Comparison of ENCODE assay signal across 8 cellular contexts in the genomic region with DNA sequence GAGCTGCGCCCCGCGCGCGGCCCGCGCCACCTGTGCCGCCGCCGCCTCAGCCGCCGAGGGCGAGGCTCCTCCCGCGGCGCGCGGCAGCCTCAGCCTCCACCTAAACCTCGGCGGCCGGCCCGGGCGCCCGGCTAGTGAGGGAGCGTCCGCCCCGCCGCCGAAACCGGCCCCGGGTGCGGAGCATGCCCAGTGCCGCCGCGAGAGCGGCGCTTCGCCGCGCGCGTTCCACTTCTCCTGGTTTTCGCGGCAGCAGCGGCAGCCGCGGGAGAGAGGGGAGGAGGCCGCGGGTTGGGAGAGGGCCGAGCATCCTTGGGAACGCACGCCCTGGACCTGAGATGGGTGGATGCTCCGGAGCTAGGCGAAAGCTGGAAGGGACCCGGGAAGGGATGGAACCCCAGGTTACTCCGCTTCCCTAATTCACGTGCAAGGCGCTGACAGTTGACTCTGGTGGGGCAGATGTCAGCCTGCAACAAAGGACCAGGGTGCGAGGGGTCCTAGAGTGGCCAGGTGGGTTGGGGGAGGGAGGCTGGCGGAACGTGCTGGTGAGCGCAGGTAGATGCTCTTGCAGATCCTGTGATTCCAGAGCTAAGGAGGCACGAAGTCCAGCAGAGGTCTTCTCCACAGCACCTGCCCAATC. TPM values are rescaled to one million over a fixed set of nuclear protein-coding genes. Genes with fewer than 3 reads are reported as not detected.
DNase-seq lines count a peak whose midpoint lies in the region; ATAC-seq and TF ChIP-seq lines count a peak whose summit lies in the region.

A gene with protein sequence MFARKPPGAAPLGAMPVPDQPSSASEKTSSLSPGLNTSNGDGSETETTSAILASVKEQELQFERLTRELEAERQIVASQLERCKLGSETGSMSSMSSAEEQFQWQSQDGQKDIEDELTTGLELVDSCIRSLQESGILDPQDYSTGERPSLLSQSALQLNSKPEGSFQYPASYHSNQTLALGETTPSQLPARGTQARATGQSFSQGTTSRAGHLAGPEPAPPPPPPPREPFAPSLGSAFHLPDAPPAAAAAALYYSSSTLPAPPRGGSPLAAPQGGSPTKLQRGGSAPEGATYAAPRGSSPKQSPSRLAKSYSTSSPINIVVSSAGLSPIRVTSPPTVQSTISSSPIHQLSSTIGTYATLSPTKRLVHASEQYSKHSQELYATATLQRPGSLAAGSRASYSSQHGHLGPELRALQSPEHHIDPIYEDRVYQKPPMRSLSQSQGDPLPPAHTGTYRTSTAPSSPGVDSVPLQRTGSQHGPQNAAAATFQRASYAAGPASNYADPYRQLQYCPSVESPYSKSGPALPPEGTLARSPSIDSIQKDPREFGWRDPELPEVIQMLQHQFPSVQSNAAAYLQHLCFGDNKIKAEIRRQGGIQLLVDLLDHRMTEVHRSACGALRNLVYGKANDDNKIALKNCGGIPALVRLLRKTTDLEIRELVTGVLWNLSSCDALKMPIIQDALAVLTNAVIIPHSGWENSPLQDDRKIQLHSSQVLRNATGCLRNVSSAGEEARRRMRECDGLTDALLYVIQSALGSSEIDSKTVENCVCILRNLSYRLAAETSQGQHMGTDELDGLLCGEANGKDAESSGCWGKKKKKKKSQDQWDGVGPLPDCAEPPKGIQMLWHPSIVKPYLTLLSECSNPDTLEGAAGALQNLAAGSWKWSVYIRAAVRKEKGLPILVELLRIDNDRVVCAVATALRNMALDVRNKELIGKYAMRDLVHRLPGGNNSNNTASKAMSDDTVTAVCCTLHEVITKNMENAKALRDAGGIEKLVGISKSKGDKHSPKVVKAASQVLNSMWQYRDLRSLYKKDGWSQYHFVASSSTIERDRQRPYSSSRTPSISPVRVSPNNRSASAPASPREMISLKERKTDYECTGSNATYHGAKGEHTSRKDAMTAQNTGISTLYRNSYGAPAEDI (N-terminal part only) (minus strand): TSS at position 177 of the 637 bp plus-strand sequence. CDS start 593 bp downstream, outside the sequence.

- no peaks in the 10 kb centered on the region for H3K36me3 ChIP-seq in RWPE2 (ENCODE audit: low read depth)

- H3K27me3 Mint-ChIP-seq in progenitor cell of endocrine pancreas, result peaks cover 19% of the 10 kb centered on the region

- H3K27ac ChIP-seq in RWPE2 (ENCODE audit: poor library complexity, severe bottlenecking), result no peak within 1 kb of the TSS

- H3K4me3 Mint-ChIP-seq in progenitor cell of endocrine pancreas (ENCODE audit: low read depth), result peak within 1 kb of the TSS; percentile 84

- ATAC-seq in HG02970 (IDR thresholded peaks at IDR 0.05; ENCODE audit: low FRiP score, unreplicated experiment), result peak; percentile 24
- peak; percentile 68 for ATAC-seq in RWPE2 (ENCODE audit: low read depth)
- ATAC-seq in GM18909 (IDR thresholded peaks at IDR 0.05; ENCODE audit: poor library complexity, unreplicated experiment), result no peak
- ATAC-seq in GM21619 (IDR thresholded peaks at IDR 0.05; ENCODE audit: unreplicated experiment), result no peak

- H3K9me3 Mint-ChIP-seq in progenitor cell of endocrine pancreas (ENCODE audit: low read depth), result no peaks in the 10 kb centered on the region

- no peak for TF ChIP-seq CTCF in RWPE2 (IDR thresholded peaks at IDR 0.05; ENCODE audit: poor library complexity, severe bottlenecking)
- TF ChIP-seq CTCF in progenitor cell of endocrine pancreas (IDR thresholded peaks at IDR 0.05; ENCODE audit: unreplicated experiment), result no peak

- H3K4me1 ChIP-seq in RWPE2 (ENCODE audit: insufficient read depth, poor library complexity, severe bottlenecking), result no peaks in the 10 kb centered on the region

- no peaks in the 10 kb centered on the region for H3K9me3 ChIP-seq in RWPE2 (ENCODE audit: severe bottlenecking)

- peaks cover 24% of the 10 kb centered on the region for H3K4me1 Mint-ChIP-seq in progenitor cell of endocrine pancreas (ENCODE audit: low read depth)

- DNase-seq in DMS 273 treated with DMSO at 0.1 percent for 48 hours (lab: John Stamatoyannopoulos, UW) (peak; percentile 16), RWPE2 (ENCODE audit: low spot score) (no peak), glomerular visceral epithelial cell (ENCODE audit: extremely low spot score) (peak; percentile 5), progenitor cell of endocrine pancreas (ENCODE audit: low spot score, unreplicated experiment) (peak; percentile 77)
- DNase-seq in activated CD4-positive, CD25-positive, alpha-beta regulatory T cell treated with anti-CD3 and anti-CD28 coated beads, Interleukin-2, amount 50 U/mL, for 72 hours, result no peak

- H3K36me3 Mint-ChIP-seq in progenitor cell of endocrine pancreas (ENCODE audit: insufficient read depth), result no peaks in the 10 kb centered on the region

- peak within 1 kb of the TSS; percentile 81 for H3K27ac Mint-ChIP-seq in progenitor cell of endocrine pancreas

- H3K4me3 ChIP-seq in RWPE2 (ENCODE audit: severe bottlenecking), result peak within 1 kb of the TSS; percentile 38

- peaks cover 91% of the 10 kb centered on the region for H3K27me3 ChIP-seq in RWPE2 (ENCODE audit: insufficient read depth, poor library complexity, severe bottlenecking)

RNA-seq across cellular contexts. Expression of the gene that starts here (rescaled TPM):
- 143 and 163 TPM in 2 replicates for total RNA-seq in progenitor cell of endocrine pancreas

Comparison
In these comparisons a context has a peak if more than half of its experiments do, and no peak if none do; other contexts are left out.
1. DNase-seq: peak in DMS 273 treated with DMSO at 0.1 percent for 48 hours (single experiment), glomerular visceral epithelial cell (single experiment) and progenitor cell of endocrine pancreas (single experiment); none in RWPE2 (single experiment) and activated CD4-positive, CD25-positive, alpha-beta regulatory T cell treated with anti-CD3 and anti-CD28 coated beads, Interleukin-2, amount 50 U/mL, for 72 hours (single experiment).
2. ATAC-seq: peak in HG02970 (single experiment) and RWPE2 (single experiment); none in GM18909 (single experiment) and GM21619 (single experiment).